6 cellular contexts compared by ENCODE assay signal in the genomic region with DNA sequence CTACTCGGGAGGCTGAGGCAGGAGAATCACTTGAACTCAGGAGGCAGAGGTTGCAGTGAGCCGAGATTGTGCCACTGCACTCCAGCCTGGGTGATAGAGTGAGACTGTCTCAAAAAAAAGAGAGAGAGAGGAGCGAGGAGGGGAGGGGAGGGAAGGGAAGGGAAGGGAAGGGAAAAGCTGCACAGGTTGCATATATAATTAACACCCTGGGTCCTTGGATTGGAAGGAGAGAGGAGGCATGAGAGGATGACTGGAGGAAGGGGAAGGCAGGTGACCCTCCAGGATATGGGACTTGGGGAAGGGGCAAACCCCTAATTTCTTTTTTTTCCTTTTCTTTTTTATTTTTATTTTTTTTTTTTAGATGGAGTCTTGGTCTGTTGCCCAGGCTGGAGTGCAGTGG. TPM values are rescaled to one million over a fixed set of nuclear protein-coding genes. Genes with fewer than 3 reads are reported as not detected.
A peak's percentile ranks its signal among the peaks of the same experiment; 100 is the strongest.
DNase-seq lines count a peak whose midpoint lies in the region; ATAC-seq, FAIRE-seq and TF ChIP-seq lines count a peak whose summit lies in the region.
"Not testable (repeated sequence)": the region's sequence is repeated elsewhere in the genome, so short reads cannot be mapped to it uniquely, and the experiment has no call there.

No MANE protein-coding gene starts in this region.

- H3F3A ChIP-seq in DOHH2 (ENCODE audit: control insufficient read depth, insufficient read depth) = peaks cover 10% of the 10 kb centered on the region
- H3F3A ChIP-seq in MM.1S (ENCODE audit: insufficient read depth, low read length) = not testable (repeated sequence)

- not testable (repeated sequence) for H3K4me3 ChIP-seq in BLaER1 treated with 17β-estradiol and CSF1 and Interleukin-3, amounts not matched to agents 10 nM and 100 nM; DOHH2 (ENCODE audit: low read length); MM.1S (ENCODE audit: low read length); SJCRH30; HepG2 (replicated peaks in 1 of 3; ENCODE audit: insufficient read depth in 1 of 3, low read depth in 2 of 3, low read length in 3 of 3); osteoblast (ENCODE audit: insufficient read depth, low read length)

- in situ Hi-C loops in HepG2 (cut with HindIII; ENCODE audit: extremely low pct_ligation_motif_present, low pct_unique_long_range_greater_than_20kb) = not testable (repeated sequence)

- H3K9me2 ChIP-seq in DOHH2 (replicated peaks; ENCODE audit: control insufficient read depth, low read length); MM.1S (replicated peaks; ENCODE audit: insufficient read depth, low read length): not testable (repeated sequence)

- H3K4me2 ChIP-seq in BLaER1 treated with 17β-estradiol and CSF1 and Interleukin-3, amounts not matched to agents 10 nM and 100 nM = peak overlapping the region; percentile 68 to 90 (median 79); a peak in 21 of 22 replicates
- peak overlapping the region; percentile 72; the same call in 1 of the 2 replicates for H3K4me2 ChIP-seq in DOHH2 (ENCODE audit: low read length)
- not testable (repeated sequence) for H3K4me2 ChIP-seq in MM.1S (ENCODE audit: low read depth, low read length); HepG2 (ENCODE audit: low read depth, low read length); osteoblast (ENCODE audit: insufficient read depth, low read length)

- not testable (repeated sequence) for H3K36me3 ChIP-seq in BLaER1 treated with 17β-estradiol and CSF1 and Interleukin-3, amounts not matched to agents 10 nM and 100 nM; DOHH2 (ENCODE audit: control insufficient read depth, low read length); MM.1S (replicated peaks; ENCODE audit: insufficient read depth, low read length); SJCRH30; HepG2 (replicated peaks in 1 of 2; ENCODE audit: control insufficient read depth in 1 of 2, insufficient read depth in 2 of 2, low read length in 2 of 2); osteoblast (ENCODE audit: insufficient read depth, low read length)

- CTCF ChIA-PET in HepG2 (lab: Yijun Ruan, JAX; ENCODE audit: low intra/inter-chr PET ratio, low total read pairs) = not testable (repeated sequence)

- WGBS in HepG2 (ENCODE audit: low lambda C conversion rate) = 31% methylated on average over 3 of the region's 3 CpGs

- TF ChIP-seq POLR2A in HepG2 (IDR thresholded peaks at IDR 0.05; ENCODE audit: insufficient read depth in 1 of 2, low read depth in 2 of 2, low read length in 2 of 2) = not testable (repeated sequence)

- TF ChIP-seq RAD21 in HepG2 (CRISPR knock-in tag; IDR thresholded peaks at IDR 0.05) = not testable (repeated sequence)

- TF ChIP-seq EP300 in HepG2 (IDR thresholded peaks at IDR 0.05; ENCODE audit: low read depth in 2 of 2, low read length in 2 of 2); HepG2 (CRISPR knock-in tag; IDR thresholded peaks at IDR 0.05; ENCODE audit: borderline replicate concordance): not testable (repeated sequence)

- not testable (repeated sequence) for BruUV-seq in HepG2 (replicated peaks; lab: Mats Ljungman, UMichigan)

- H2AFZ ChIP-seq in MM.1S (ENCODE audit: low read length); HepG2 (ENCODE audit: low read length); osteoblast (ENCODE audit: low read length): not testable (repeated sequence)

- POLR2A ChIA-PET in HepG2 (lab: Yijun Ruan, JAX) = not testable (repeated sequence)

- H3K79me2 ChIP-seq in DOHH2 (ENCODE audit: control insufficient read depth, low read length); MM.1S (ENCODE audit: low read length); HepG2 (ENCODE audit: insufficient read depth, low read length); osteoblast (ENCODE audit: insufficient read depth, low read length): not testable (repeated sequence)

- intact Hi-C loops in HepG2 (cut with micrococcal nuclease; ENCODE audit: unreplicated experiment) = not testable (repeated sequence)

- FAIRE-seq in HepG2 (lab: Jason Lieb, UNC) = not testable (repeated sequence)

- DNase-seq in MM.1S; SJCRH30; HepG2 (ENCODE audit: low spot score): not testable (repeated sequence)
- peak; percentile 45 for DNase-seq in osteoblast (ENCODE audit: insufficient read length, low spot score, missing footprints)

- H4K20me1 ChIP-seq in BLaER1 treated with 17β-estradiol and CSF1 and Interleukin-3, amounts not matched to agents 10 nM and 100 nM; DOHH2 (ENCODE audit: control insufficient read depth, insufficient read depth, low read depth, low read length); MM.1S (ENCODE audit: insufficient read depth, low read length); HepG2 (ENCODE audit: insufficient read depth, low read length); osteoblast (ENCODE audit: insufficient read depth, low read length): not testable (repeated sequence)

- peaks cover 58 to 99% (median 90%) of the 10 kb centered on the region in 10 experiments for H3K4me1 ChIP-seq in BLaER1 treated with 17β-estradiol and CSF1 and Interleukin-3, amounts not matched to agents 10 nM and 100 nM
- H3K4me1 ChIP-seq in DOHH2 (ENCODE audit: control insufficient read depth, low read length) = peaks cover 25% of the 10 kb centered on the region
- H3K4me1 ChIP-seq in MM.1S (ENCODE audit: low read length); osteoblast (ENCODE audit: insufficient read depth, low read length): not testable (repeated sequence)
- H3K4me1 ChIP-seq in SJCRH30 = peaks cover 63% of the 10 kb centered on the region
- H3K4me1 ChIP-seq in HepG2 (ENCODE audit: insufficient read depth, low read length) = peaks cover 39% of the 10 kb centered on the region

- H3K27ac ChIP-seq in BLaER1 treated with 17β-estradiol and CSF1 and Interleukin-3, amounts not matched to agents 10 nM and 100 nM = peak overlapping the region in 8 of 11 experiments; percentile 70 to 83 (median 77); a peak in 15 of 22 replicates
- H3K27ac ChIP-seq in DOHH2 (ENCODE audit: low read depth, low read length) (peak overlapping the region; percentile 83; the same call in 1 of the 2 replicates), MM.1S (ENCODE audit: low read length) (peak overlapping the region; percentile 45; the same call in 1 of the 2 replicates), SJCRH30 (peak overlapping the region; percentile 45; the same call in 1 of the 2 replicates)
- H3K27ac ChIP-seq in HepG2 (ENCODE audit: extremely low read length, insufficient read depth, low read length); osteoblast (ENCODE audit: low read depth, low read length): not testable (repeated sequence)

- TF ChIP-seq CTCF in DOHH2 (IDR thresholded peaks at IDR 0.05; ENCODE audit: low read depth, low read length, poor library complexity, severe bottlenecking); MM.1S (IDR thresholded peaks at IDR 0.05; ENCODE audit: low read length); HepG2 (CRISPR knock-in tag; IDR thresholded peaks at IDR 0.05); osteoblast (IDR thresholded peaks at IDR 0.05; ENCODE audit: extremely low read depth, low read depth, low read length): not testable (repeated sequence)

- peaks cover 9 to 19% (median 15%) of the 10 kb centered on the region in 11 experiments; a peak in 19 of 22 replicates for H3K27me3 ChIP-seq in BLaER1 treated with 17β-estradiol and CSF1 and Interleukin-3, amounts not matched to agents 10 nM and 100 nM
- H3K27me3 ChIP-seq in DOHH2 (ENCODE audit: control insufficient read depth, low read length); MM.1S (replicated peaks; ENCODE audit: insufficient read depth, low read length); SJCRH30; osteoblast (ENCODE audit: insufficient read depth, low read length): not testable (repeated sequence)
- H3K27me3 ChIP-seq in HepG2 (ENCODE audit: control insufficient read depth in 1 of 2, insufficient read depth in 2 of 2, low read length in 2 of 2) = peaks cover 3 to 12% of the 10 kb centered on the region in 2 experiments; a peak in 3 of 5 replicates

- H3K9ac ChIP-seq in BLaER1 treated with 17β-estradiol and CSF1 and Interleukin-3, amounts not matched to agents 10 nM and 100 nM = peak overlapping the region in 3 of 11 experiments; percentile 48 to 70 (median 68); a peak in 7 of 22 replicates
- not testable (repeated sequence) for H3K9ac ChIP-seq in MM.1S (ENCODE audit: low read length); HepG2 (ENCODE audit: insufficient read depth, low read depth, low read length)

- not testable (repeated sequence) for H3K9me3 ChIP-seq in BLaER1 treated with 17β-estradiol and CSF1 and Interleukin-3, amounts not matched to agents 10 nM and 100 nM (replicated peaks in 1 of 11); DOHH2 (ENCODE audit: control insufficient read depth, insufficient read depth, low read length); MM.1S (replicated peaks; ENCODE audit: insufficient read depth, low read length); SJCRH30 (replicated peaks); HepG2 (ENCODE audit: low read length); osteoblast (ENCODE audit: low read depth, low read length)

- not testable (repeated sequence) for ATAC-seq in HepG2

RNA-seq across cellular contexts. Expression of gene SNAI1, which starts 28.8 kb away (rescaled TPM):
- total RNA-seq in SJCRH30 (2014; rRNA removed; shearing (Covaris generic)) = 29.7 and 30.7 TPM in 2 replicates
- total RNA-seq in HepG2 (2016; rRNA removed; fragmentation: Illumina TruSeq; extraction: Trizol) (1.3 and 1.4 TPM in 2 replicates), osteoblast (1.8 and 2.1 TPM in 2 replicates)
- total RNA-seq in HepG2 (2016; cell fraction: cytosol; rRNA removed; fragmentation: Illumina TruSeq; extraction: Trizol; ENCODE audit: low read depth) = 0.35 and 0.40 TPM in 2 replicates
- 1.1 and 1.4 TPM in 2 replicates for total RNA-seq in HepG2 (2016; cell fraction: insoluble cytoplasmic fraction; rRNA removed; fragmentation: Illumina TruSeq; extraction: Trizol)
- total RNA-seq in HepG2 (2016; cell fraction: membrane; rRNA removed; fragmentation: Illumina TruSeq; extraction: Trizol) = 0.68 and 1.4 TPM in 2 replicates
- total RNA-seq in HepG2 (2016; cell fraction: nucleus; rRNA removed; fragmentation: Illumina TruSeq; extraction: Trizol) = 1.4 and 2.3 TPM in 2 replicates
- polyA plus RNA-seq in HepG2 (2011; rRNA removed) = 1.3 and 1.5 TPM in 2 replicates
- 0.35 and 0.76 TPM in 2 replicates for polyA plus RNA-seq in HepG2 (2011; cell fraction: cytosol; rRNA removed)
- polyA plus RNA-seq in HepG2 (2011; cell fraction: nucleus; rRNA removed) = 3.0 and 3.7 TPM in 2 replicates
- 1.5 and 1.6 TPM in 2 replicates for polyA plus RNA-seq in HepG2 (2012)
- polyA plus RNA-seq in HepG2 (2016; cell fraction: cytosol; fragmentation: Illumina TruSeq; extraction: Trizol; ENCODE audit: low read depth) = 0.55 and 0.59 TPM in 2 replicates
- 2.2 and 3.6 TPM in 2 replicates for polyA plus RNA-seq in HepG2 (2016; cell fraction: insoluble cytoplasmic fraction; fragmentation: Illumina TruSeq; extraction: Trizol; ENCODE audit: low read depth)
- 0.93 and 1.2 TPM in 2 replicates for polyA plus RNA-seq in HepG2 (2016; cell fraction: membrane; fragmentation: Illumina TruSeq; extraction: Trizol; ENCODE audit: low read depth)
- 3.5 and 4.2 TPM in 2 replicates for polyA plus RNA-seq in HepG2 (2016; cell fraction: nucleus; fragmentation: Illumina TruSeq; extraction: Trizol; ENCODE audit: insufficient read depth, low read depth)
- 1.4 and 7.4 TPM in 2 replicates for polyA minus RNA-seq in HepG2 (2011; rRNA and poly(A)+ RNA removed; ENCODE audit: low replicate concordance)
- 0.40 and 0.79 TPM in 2 replicates for polyA minus RNA-seq in HepG2 (2011; cell fraction: cytosol; rRNA and poly(A)+ RNA removed)
- 0.77 and 1.6 TPM in 2 replicates for polyA minus RNA-seq in HepG2 (2011; cell fraction: nucleus; rRNA and poly(A)+ RNA removed)
